In the genomic region with DNA sequence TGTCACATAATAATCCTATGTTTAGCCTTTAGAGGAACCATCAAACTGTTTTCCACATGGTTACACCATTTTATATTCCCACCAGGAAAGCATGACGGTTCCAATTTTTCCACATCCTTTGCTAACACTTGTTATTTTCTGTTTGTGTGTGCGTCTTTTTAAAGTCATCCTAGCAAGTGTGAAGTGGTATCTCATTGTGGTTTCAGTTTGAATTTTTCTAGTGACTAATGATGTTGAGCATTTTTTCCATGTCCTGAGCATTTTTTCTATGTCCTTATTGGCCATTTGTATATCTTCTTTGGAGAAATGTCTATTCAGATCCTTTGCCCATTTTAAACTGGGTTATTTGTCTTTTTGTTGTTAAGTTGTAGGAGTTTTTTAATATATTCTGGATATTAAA, we compare ENCODE assay signal across 23 cellular contexts. TPM values are rescaled to one million over a fixed set of nuclear protein-coding genes. Genes with fewer than 3 reads are reported as not detected.
DNase-seq lines count a peak whose midpoint lies in the region; ATAC-seq and TF ChIP-seq lines count a peak whose summit lies in the region.
"Had no signal": no experiment of that assay in that cellular context is flagged by ENCODE, and none has a peak within 500 bp of the region (broad histone marks: within the 10 kb centered on the region; RNA-seq: fewer than 3 reads in every experiment).

No MANE protein-coding gene starts in this region.

- H3K36me3 ChIP-seq in colonic mucosa, result no peaks in the 10 kb centered on the region

- no peak overlapping the region for H3K9ac ChIP-seq in colonic mucosa (ENCODE audit: low read depth in 2 of 2, low read length in 2 of 2)

- H3K27ac Mint-ChIP-seq in activated CD4-positive, alpha-beta T cell treated with anti-CD3 and anti-CD28 coated beads, Interleukin-2, amount 10 ng/mL, durations not matched to agents 24 days and 14 days, result peak overlapping the region; percentile 25
- H3K27ac Mint-ChIP-seq in activated T-helper 1 cell treated with anti-CD3 and anti-CD28 coated beads, Interleukin-12 subunit alpha, Interleukin-12 subunit beta, Interleukin-2, Interleukin-4 antibody, amounts not matched to agents 30 ng/mL and 10 ng/mL and 1 ng/mL, durations not matched to agents 14 hours and 24 hours and 36 hours, result peak overlapping the region; percentile 13
- H3K27ac Mint-ChIP-seq: B cell had no signal

- no peak overlapping the region for H3K27ac ChIP-seq in colonic mucosa
- H3K27ac ChIP-seq: neutrophil had no signal

- no peak for DNase-seq in activated CD4-positive, alpha-beta T cell treated with anti-CD3 and anti-CD28 coated beads, Interleukin-2, amount 10 ng/mL, durations not matched to agents 24 days and 14 days
- DNase-seq in activated CD4-positive, alpha-beta T cell treated with anti-CD3 and anti-CD28 coated beads, Interleukin-2, amount 50 U/mL, for 1 hour, result no peak
- DNase-seq in activated T-helper 1 cell treated with anti-CD3 and anti-CD28 coated beads, Interleukin-12 subunit alpha, Interleukin-12 subunit beta, Interleukin-2, Interleukin-4 antibody, amounts not matched to agents 30 ng/mL and 10 ng/mL and 1 ng/mL, durations not matched to agents 14 hours and 24 hours and 36 hours (ENCODE audit: low spot score), result no peak
- DNase-seq in choroid plexus epithelial cell (ENCODE audit: low read depth) (peak; percentile 63), colonic mucosa (no peak), Right ventricle myocardium inferior (ENCODE audit: missing footprints) (no peak)
- no peak for DNase-seq in stimulated activated naive CD8-positive, alpha-beta T cell treated with anti-CD3 and anti-CD28 coated beads, Interleukin-15, Interleukin-2, amounts not matched to agents 100 U/mL and 50 U/mL, for 24 hours
- DNase-seq: activated CD4-positive, alpha-beta T cell treated with anti-CD3 and anti-CD28 coated beads, Interleukin-2, amount 50 U/mL, for 48 hours; activated effector memory CD4-positive, alpha-beta T cell treated with anti-CD3 and anti-CD28 coated beads, Interleukin-2, amount 50 U/mL, for 16 hours; Kasumi-1; kidney glomerular epithelial cell; NCI-H1092; NCI-H2029; NCI-H226; NCI-H774; Right ventricle myocardium superior; small intestine; stimulated activated CD4-positive, alpha-beta T cell treated with anti-CD3 and anti-CD28 coated beads, Interleukin-1b, Interleukin-23, amount 100 ng/mL, for 48 hours; T-helper 9 cell had no signal

- peaks cover 9% of the 10 kb centered on the region for H3K4me1 Mint-ChIP-seq in activated CD4-positive, alpha-beta T cell treated with anti-CD3 and anti-CD28 coated beads, Interleukin-2, amount 10 ng/mL, durations not matched to agents 24 days and 14 days
- H3K4me1 Mint-ChIP-seq in activated T-helper 1 cell treated with anti-CD3 and anti-CD28 coated beads, Interleukin-12 subunit alpha, Interleukin-12 subunit beta, Interleukin-2, Interleukin-4 antibody, amounts not matched to agents 30 ng/mL and 10 ng/mL and 1 ng/mL, durations not matched to agents 14 hours and 24 hours and 36 hours (ENCODE audit: low read depth), result peaks cover 13% of the 10 kb centered on the region
- H3K4me1 Mint-ChIP-seq: B cell had no signal

- TF ChIP-seq CTCF in choroid plexus epithelial cell (conservative IDR thresholded peaks at IDR 0.05; ENCODE audit: low read depth, low read length) (no peak), colonic mucosa (IDR thresholded peaks at IDR 0.05) (no peak)

- intact Hi-C loops in activated CD4-positive, alpha-beta T cell treated with anti-CD3 and anti-CD28 coated beads, Interleukin-2, amount 10 ng/mL, durations not matched to agents 24 days and 14 days (cut with micrococcal nuclease), result loop anchor here (1.0 to 5.0 kb wide), 6 partner anchors 49 to 365 kb away; a partner anchor contains a TSS
- intact Hi-C loops in activated T-helper 1 cell treated with anti-CD3 and anti-CD28 coated beads, Interleukin-12 subunit alpha, Interleukin-12 subunit beta, Interleukin-2, Interleukin-4 antibody, amounts not matched to agents 30 ng/mL and 10 ng/mL and 1 ng/mL, durations not matched to agents 14 hours and 24 hours and 36 hours (cut with micrococcal nuclease), result loop anchor here (1.0 to 5.0 kb wide), 5 partner anchors 49 to 295 kb away; a partner anchor contains a TSS
- intact Hi-C loops in colonic mucosa (cut with DNase I) (loop anchor here (2.0 kb wide), 1 partner anchor 103 kb away; no protein-coding TSS in a partner anchor), Right ventricle myocardium inferior (cut with DNase I) (loop anchor here (2.0 kb wide), 1 partner anchor 103 kb away; no protein-coding TSS in a partner anchor)

- no peaks in the 10 kb centered on the region for H3K4me1 ChIP-seq in colonic mucosa

- H3K36me3 Mint-ChIP-seq in activated CD4-positive, alpha-beta T cell treated with anti-CD3 and anti-CD28 coated beads, Interleukin-2, amount 10 ng/mL, durations not matched to agents 24 days and 14 days (ENCODE audit: low read depth), result peaks cover 26% of the 10 kb centered on the region
- H3K36me3 Mint-ChIP-seq in activated T-helper 1 cell treated with anti-CD3 and anti-CD28 coated beads, Interleukin-12 subunit alpha, Interleukin-12 subunit beta, Interleukin-2, Interleukin-4 antibody, amounts not matched to agents 30 ng/mL and 10 ng/mL and 1 ng/mL, durations not matched to agents 14 hours and 24 hours and 36 hours (ENCODE audit: low read depth), result peaks cover 10% of the 10 kb centered on the region

- no peaks in the 10 kb centered on the region for H3K27me3 Mint-ChIP-seq in activated CD4-positive, alpha-beta T cell treated with anti-CD3 and anti-CD28 coated beads, Interleukin-2, amount 10 ng/mL, durations not matched to agents 24 days and 14 days
- H3K27me3 Mint-ChIP-seq in activated T-helper 1 cell treated with anti-CD3 and anti-CD28 coated beads, Interleukin-12 subunit alpha, Interleukin-12 subunit beta, Interleukin-2, Interleukin-4 antibody, amounts not matched to agents 30 ng/mL and 10 ng/mL and 1 ng/mL, durations not matched to agents 14 hours and 24 hours and 36 hours (ENCODE audit: insufficient read depth), result no peaks in the 10 kb centered on the region
- H3K27me3 Mint-ChIP-seq: B cell had no signal

- H3K4me3 Mint-ChIP-seq in activated CD4-positive, alpha-beta T cell treated with anti-CD3 and anti-CD28 coated beads, Interleukin-2, amount 10 ng/mL, durations not matched to agents 24 days and 14 days, result no peak overlapping the region
- H3K4me3 Mint-ChIP-seq in activated T-helper 1 cell treated with anti-CD3 and anti-CD28 coated beads, Interleukin-12 subunit alpha, Interleukin-12 subunit beta, Interleukin-2, Interleukin-4 antibody, amounts not matched to agents 30 ng/mL and 10 ng/mL and 1 ng/mL, durations not matched to agents 14 hours and 24 hours and 36 hours, result no peak overlapping the region
- H3K4me3 Mint-ChIP-seq: B cell had no signal

- H3K4me3 ChIP-seq in choroid plexus epithelial cell (ENCODE audit: low read depth, low read length) (no peak overlapping the region), colonic mucosa (no peak overlapping the region)
- H3K4me3 ChIP-seq: lung had no signal

- no peaks in the 10 kb centered on the region for H3K27me3 ChIP-seq in colonic mucosa
- H3K27me3 ChIP-seq: neutrophil had no signal

- no peaks in the 10 kb centered on the region for H3K9me3 ChIP-seq in colonic mucosa
- H3K9me3 ChIP-seq: neutrophil had no signal

- ATAC-seq in stimulated activated naive CD8-positive, alpha-beta T cell treated with anti-CD3 and anti-CD28 coated beads, Interleukin-15, Interleukin-2, amounts not matched to agents 100 U/mL and 50 U/mL, for 24 hours, result peak; percentile 28
- no peak for ATAC-seq in HG03439 (IDR thresholded peaks at IDR 0.05; ENCODE audit: unreplicated experiment)
- no peak for ATAC-seq in Right ventricle myocardium inferior

- no peaks in the 10 kb centered on the region for H3K9me3 Mint-ChIP-seq in activated CD4-positive, alpha-beta T cell treated with anti-CD3 and anti-CD28 coated beads, Interleukin-2, amount 10 ng/mL, durations not matched to agents 24 days and 14 days
- no peaks in the 10 kb centered on the region for H3K9me3 Mint-ChIP-seq in activated T-helper 1 cell treated with anti-CD3 and anti-CD28 coated beads, Interleukin-12 subunit alpha, Interleukin-12 subunit beta, Interleukin-2, Interleukin-4 antibody, amounts not matched to agents 30 ng/mL and 10 ng/mL and 1 ng/mL, durations not matched to agents 14 hours and 24 hours and 36 hours

RNA-seq across cellular contexts. Expression of a gene that starts 53.7 kb away (rescaled TPM):
- 0.64 and 0.84 TPM in 2 replicates for total RNA-seq in activated CD4-positive, alpha-beta T cell treated with anti-CD3 and anti-CD28 coated beads, Interleukin-2, amount 10 ng/mL, durations not matched to agents 24 days and 14 days
- 0.26 and 0.61 TPM in 2 replicates for total RNA-seq in activated T-helper 1 cell treated with anti-CD3 and anti-CD28 coated beads, Interleukin-12 subunit alpha, Interleukin-12 subunit beta, Interleukin-2, Interleukin-4 antibody, amounts not matched to agents 30 ng/mL and 10 ng/mL and 1 ng/mL, durations not matched to agents 14 hours and 24 hours and 36 hours
- 1 to 10 TPM; 6.1 to 7.5 TPM for total RNA-seq in colonic mucosa
- total RNA-seq in Right ventricle myocardium inferior, result 0.49 TPM
- total RNA-seq: B cell had no signal
